ENCODE assay signal across 2 cellular contexts in genomic region chr22:26016916-26017315, GRCh38.
TF ChIP-seq lines count a peak whose summit lies in the region.

No MANE protein-coding gene starts in this region.

TF ChIP-seq in HEK293, 187 proteins besides CTCF, POLR2A, EP300 and RAD21 (continued from another document):
- TF ChIP-seq PRDM6 (tag by site-specific recombination; IDR thresholded peaks at IDR 0.05), result no peak

TF ChIP-seq in WTC11, 78 proteins besides CTCF, POLR2A, EP300 and RAD21 (continued from another document):
- TF ChIP-seq ZNF263 (CRISPR knock-in tag; IDR thresholded peaks at IDR 0.05; ENCODE audit: low read depth) (no peak), ZNF219 (CRISPR knock-in tag; IDR thresholded peaks at IDR 0.05; ENCODE audit: borderline replicate concordance) (no peak), ETV6 (CRISPR knock-in tag; IDR thresholded peaks at IDR 0.05) (0 out of 2 replicates have a peak, but pooled peaks have one; percentile 68), ARID4B (CRISPR knock-in tag; IDR thresholded peaks at IDR 0.05; ENCODE audit: borderline replicate concordance) (no peak)
TF ChIP-seq in WTC11: peak in this region for 1.
